In genomic region chr3:140942221-140943104, GRCh38 we compare ENCODE assay signal across 8 cellular contexts. TPM values are rescaled to one million over a fixed set of nuclear protein-coding genes. Genes with fewer than 3 reads are reported as not detected.
A peak's percentile ranks its signal among the peaks of the same experiment; 100 is the strongest.
DNase-seq lines count a peak whose midpoint lies in the region; ATAC-seq and TF ChIP-seq lines count a peak whose summit lies in the region.

No MANE protein-coding gene starts in this region.

- H3K4me3 ChIP-seq in esophagus (ENCODE audit: low read depth in 1 of 2, low read length in 2 of 2) (peak overlapping the region; percentile 99), muscle layer of duodenum (ENCODE audit: low read depth in 1 of 2, low read length in 2 of 2) (peak overlapping the region; percentile 88 to 97)

- DNase-seq in AG08395 (ENCODE audit: low spot score) (peak; percentile 54), NCI-H774 (lab: John Stamatoyannopoulos, UW) (peak; percentile 48), activated T-cell treated with anti-CD3 and anti-CD28 coated beads for 48 hours (ENCODE audit: low read depth) (peak; percentile 30)

- peak; percentile 46 for TF ChIP-seq POLR2A in GM18526 (IDR thresholded peaks at IDR 0.05; ENCODE audit: extremely low read depth, insufficient read length)

- WGBS in esophagus, 2 donors = 0 to 1% methylated on average over 41 to 56 of the region's 56 CpGs

- peak; percentile 43 for ATAC-seq in HG03064 (IDR thresholded peaks at IDR 0.05; ENCODE audit: low read depth, unreplicated experiment)

- no peaks in the 10 kb centered on the region for H3K9me3 Mint-ChIP-seq in stimulated activated naive CD8-positive, alpha-beta T cell treated with anti-CD3 and anti-CD28 coated beads, Interleukin-15, Interleukin-2, amounts not matched to agents 100 ng/mL and 50 ng/mL, for 24 hours

- peak overlapping the region; percentile 94 for H3K4me3 Mint-ChIP-seq in stimulated activated naive CD8-positive, alpha-beta T cell treated with anti-CD3 and anti-CD28 coated beads, Interleukin-15, Interleukin-2, amounts not matched to agents 100 ng/mL and 50 ng/mL, for 24 hours

- peak overlapping the region; percentile 98 to 99 for H3K27ac ChIP-seq in esophagus (ENCODE audit: low read depth in 2 of 2, low read length in 1 of 2)
- peak overlapping the region; percentile 96 for H3K27ac ChIP-seq in muscle layer of duodenum (ENCODE audit: low read length)

- H3K4me1 Mint-ChIP-seq in stimulated activated naive CD8-positive, alpha-beta T cell treated with anti-CD3 and anti-CD28 coated beads, Interleukin-15, Interleukin-2, amounts not matched to agents 100 ng/mL and 50 ng/mL, for 24 hours (ENCODE audit: low read depth) = peaks cover 54% of the 10 kb centered on the region

- H3K4me1 ChIP-seq in esophagus (ENCODE audit: control insufficient read depth in 2 of 2, insufficient read depth in 2 of 2, low read length in 1 of 2) = no peaks in the 10 kb centered on the region
- H3K4me1 ChIP-seq in muscle layer of duodenum (ENCODE audit: control insufficient read depth in 1 of 2, insufficient read depth in 2 of 2, low read length in 2 of 2) = peaks cover 25 to 33% of the 10 kb centered on the region in 2 donors

- H3K36me3 ChIP-seq in esophagus (ENCODE audit: control insufficient read depth in 2 of 2, insufficient read depth in 2 of 2, low read length in 1 of 2) = no peaks in the 10 kb centered on the region
- peaks cover 0 to 5% of the 10 kb centered on the region in 2 donors for H3K36me3 ChIP-seq in muscle layer of duodenum (ENCODE audit: control insufficient read depth in 1 of 2, insufficient read depth in 2 of 2, low read length in 2 of 2)

- peaks cover 17% of the 10 kb centered on the region for H3K36me3 Mint-ChIP-seq in stimulated activated naive CD8-positive, alpha-beta T cell treated with anti-CD3 and anti-CD28 coated beads, Interleukin-15, Interleukin-2, amounts not matched to agents 100 ng/mL and 50 ng/mL, for 24 hours (ENCODE audit: low read depth)

- peak overlapping the region; percentile 88 for H3K27ac Mint-ChIP-seq in stimulated activated naive CD8-positive, alpha-beta T cell treated with anti-CD3 and anti-CD28 coated beads, Interleukin-15, Interleukin-2, amounts not matched to agents 100 ng/mL and 50 ng/mL, for 24 hours

- H3K9me3 ChIP-seq in esophagus (ENCODE audit: control insufficient read depth in 2 of 2, insufficient read depth in 1 of 2, low read depth in 1 of 2, low read length in 1 of 2) (no peaks in the 10 kb centered on the region), muscle layer of duodenum (ENCODE audit: control insufficient read depth in 1 of 2, low read length in 2 of 2) (no peaks in the 10 kb centered on the region)

- H3K27me3 ChIP-seq in esophagus (ENCODE audit: control insufficient read depth in 1 of 2, insufficient read depth in 2 of 2, low read length in 2 of 2) (no peaks in the 10 kb centered on the region), muscle layer of duodenum (ENCODE audit: low read depth, low read length) (no peaks in the 10 kb centered on the region)

- H3K27me3 Mint-ChIP-seq in stimulated activated naive CD8-positive, alpha-beta T cell treated with anti-CD3 and anti-CD28 coated beads, Interleukin-15, Interleukin-2, amounts not matched to agents 100 ng/mL and 50 ng/mL, for 24 hours = no peaks in the 10 kb centered on the region

RNA-seq across cellular contexts. Expression of gene SLC25A36, which starts 0.8 kb away (rescaled TPM):
- 10 to 100 TPM; 10.4 to 12.3 TPM for polyA plus RNA-seq in esophagus

Comparison
In these comparisons a context has a peak if more than half of its experiments do, and no peak if none do; other contexts are left out.
1. Peak in every context shown above with its lines: DNase-seq, ATAC-seq, H3K4me3 ChIP-seq and H3K27ac ChIP-seq.